In the genomic region with DNA sequence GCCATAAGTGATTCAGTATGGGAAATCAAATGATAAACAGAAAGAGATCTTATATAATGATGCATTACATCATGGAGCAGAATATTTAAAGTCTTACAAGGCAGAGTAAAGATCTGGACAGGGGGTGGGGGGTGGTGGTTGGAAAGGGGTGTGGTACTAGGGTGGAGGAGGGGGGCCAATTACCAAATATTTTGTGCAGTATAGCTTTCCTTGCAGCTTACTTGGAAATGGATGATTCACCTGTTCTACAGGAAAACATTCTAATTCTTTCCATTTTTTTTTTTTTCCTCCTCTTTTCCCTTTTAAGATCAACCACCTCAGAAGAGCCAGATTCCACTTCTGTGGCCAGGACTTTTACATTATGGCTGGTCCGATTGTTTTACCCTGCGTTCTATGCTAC, we compare ENCODE assay signal across 13 cellular contexts.
A peak's percentile ranks its signal among the peaks of the same experiment; 100 is the strongest.
DNase-seq lines count a peak whose midpoint lies in the region; ATAC-seq, FAIRE-seq and TF ChIP-seq lines count a peak whose summit lies in the region.
"Had no signal": no experiment of that assay in that cellular context is flagged by ENCODE, and none has a peak within 500 bp of the region (broad histone marks: within the 10 kb centered on the region; RNA-seq: fewer than 3 reads in every experiment).

No MANE protein-coding gene starts in this region.

- H3K79me2 ChIP-seq in keratinocyte (ENCODE audit: control insufficient read depth, insufficient read depth, low read length) = no peaks in the 10 kb centered on the region

- H2AFZ ChIP-seq in keratinocyte (ENCODE audit: control insufficient read depth, low read length) = no peak overlapping the region

- H3K4me1 ChIP-seq in HUES64 (ENCODE audit: insufficient read depth, low read length) = peaks cover 19% of the 10 kb centered on the region
- H3K4me1 ChIP-seq in keratinocyte (ENCODE audit: control insufficient read depth, extremely low read depth, insufficient read depth, low read length) = peaks cover 21% of the 10 kb centered on the region

- H3K9me1 ChIP-seq in keratinocyte (ENCODE audit: control insufficient read depth, extremely low read depth, insufficient read depth, low read length) = no peaks in the 10 kb centered on the region

- no peak overlapping the region for H3K27ac ChIP-seq in HUES64 (ENCODE audit: low read depth, low read length)
- H3K27ac ChIP-seq in keratinocyte (ENCODE audit: control insufficient read depth, insufficient read depth, low read length) = no peak overlapping the region
- peak overlapping the region; percentile 96 for H3K27ac ChIP-seq in temporal lobe (ENCODE audit: low read depth, low read length)

- H3K9me3 ChIP-seq in HUES64 (ENCODE audit: insufficient read depth, low read depth, low read length) (no peaks in the 10 kb centered on the region), keratinocyte (ENCODE audit: control insufficient read depth, low read depth, low read length) (no peaks in the 10 kb centered on the region)
- H3K9me3 ChIP-seq: upper lobe of left lung had no signal

- TF ChIP-seq CTCF in keratinocyte (optimal IDR thresholded peaks at IDR 0.05 in 1 of 3, IDR thresholded peaks at IDR 0.05 in 1 of 3, conservative IDR thresholded peaks at IDR 0.05 in 1 of 3; ENCODE audit: extremely low read depth in 1 of 3, insufficient read depth in 2 of 3, low read length in 3 of 3) = no peak

- ATAC-seq in GM21515 (IDR thresholded peaks at IDR 0.05; ENCODE audit: unreplicated experiment) = no peak

- H3K27me3 ChIP-seq in HUES64 (ENCODE audit: insufficient read depth, low read length) (no peaks in the 10 kb centered on the region), keratinocyte (ENCODE audit: control insufficient read depth, extremely low read depth, insufficient read depth, low read length) (no peaks in the 10 kb centered on the region)
- H3K27me3 ChIP-seq: upper lobe of left lung had no signal

- dilution Hi-C loops in keratinocyte (cut with MboI; ENCODE audit: extremely low pct_ligation_motif_present, low sequenced_read_pairs) = no loop called here

- H4K20me1 ChIP-seq in keratinocyte (ENCODE audit: control insufficient read depth, extremely low read depth, insufficient read depth, low read length) = no peaks in the 10 kb centered on the region

- H3K4me3 ChIP-seq in HUES64 (ENCODE audit: low read length) (peak overlapping the region; percentile 50; the same call in 1 of the 2 replicates), keratinocyte (ENCODE audit: control insufficient read depth in 2 of 3, extremely low read depth in 1 of 3, insufficient read depth in 2 of 3, low read depth in 1 of 3, low read length in 3 of 3) (peak overlapping the region in 1 of 3 experiments; percentile 56)

- no peaks in the 10 kb centered on the region for H3K36me3 ChIP-seq in HUES64 (ENCODE audit: insufficient read depth, low read length)
- no peaks in the 10 kb centered on the region for H3K36me3 ChIP-seq in keratinocyte (ENCODE audit: control insufficient read depth in 2 of 2, extremely low read depth in 1 of 2, insufficient read depth in 2 of 2, low read length in 2 of 2)
- H3K36me3 ChIP-seq: upper lobe of left lung had no signal

- no peak for FAIRE-seq in keratinocyte (lab: Jason Lieb, UNC)
- FAIRE-seq: bronchial epithelial cell had no signal

- 91% methylated on average over 2 of the region's 2 CpGs for WGBS in HUES64

- peak; percentile 55 for DNase-seq in cerebellar cortex (ENCODE audit: low spot score)
- no peak for DNase-seq in keratinocyte (ENCODE audit: low read depth, low spot score)
- no peak for DNase-seq in NCI-H526 (lab: John Stamatoyannopoulos, UW)
- DNase-seq in T-helper 9 cell = no peak
- DNase-seq: activated CD4-positive, alpha-beta T cell treated with anti-CD3 and anti-CD28 coated beads for 1 hour; activated CD8-positive, alpha-beta memory T cell treated with anti-CD3 and anti-CD28 coated beads, Interleukin-2, amount 50 U/mL, for 4 hours; activated naive CD4-positive, alpha-beta T cell treated with anti-CD3 and anti-CD28 coated beads, Interleukin-2, amount 50 U/mL, for 16 hours; RPMI8226 had no signal

- peak overlapping the region; percentile 98 for H3K4me2 ChIP-seq in keratinocyte (ENCODE audit: control insufficient read depth, extremely low read depth, insufficient read depth, low read depth, low read length)

- no peak overlapping the region for H3K9ac ChIP-seq in HUES64 (ENCODE audit: low read depth, low read length)
- H3K9ac ChIP-seq in keratinocyte (ENCODE audit: control insufficient read depth, extremely low read depth, insufficient read depth, low read length) = peak overlapping the region; percentile 79
